ENCODE assay signal across 1 cellular context in genomic region chr6:30814137-30815084, GRCh38.
TF ChIP-seq lines count a peak whose summit lies in the region.

No MANE protein-coding gene starts in this region.

TF ChIP-seq in GM12878, 131 proteins besides CTCF, POLR2A, EP300 and RAD21 (continued from another document):
- TF ChIP-seq, protein P1, sequence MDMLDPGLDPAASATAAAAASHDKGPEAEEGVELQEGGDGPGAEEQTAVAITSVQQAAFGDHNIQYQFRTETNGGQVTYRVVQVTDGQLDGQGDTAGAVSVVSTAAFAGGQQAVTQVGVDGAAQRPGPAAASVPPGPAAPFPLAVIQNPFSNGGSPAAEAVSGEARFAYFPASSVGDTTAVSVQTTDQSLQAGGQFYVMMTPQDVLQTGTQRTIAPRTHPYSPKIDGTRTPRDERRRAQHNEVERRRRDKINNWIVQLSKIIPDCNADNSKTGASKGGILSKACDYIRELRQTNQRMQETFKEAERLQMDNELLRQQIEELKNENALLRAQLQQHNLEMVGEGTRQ (IDR thresholded peaks at IDR 0.05; ENCODE audit: borderline replicate concordance, low read depth, low read length): no peak
- no peak for TF ChIP-seq TARDBP (IDR thresholded peaks at IDR 0.05; ENCODE audit: borderline replicate concordance)
- no peak for TF ChIP-seq NR2F1 (conservative IDR thresholded peaks at IDR 0.05)
- no peak for TF ChIP-seq BMI1 (IDR thresholded peaks at IDR 0.05; ENCODE audit: borderline replicate concordance)
- TF ChIP-seq JUNB (IDR thresholded peaks at IDR 0.05): peak; percentile 29; the same call in 1 of the 2 replicates
- TF ChIP-seq, protein P2, sequence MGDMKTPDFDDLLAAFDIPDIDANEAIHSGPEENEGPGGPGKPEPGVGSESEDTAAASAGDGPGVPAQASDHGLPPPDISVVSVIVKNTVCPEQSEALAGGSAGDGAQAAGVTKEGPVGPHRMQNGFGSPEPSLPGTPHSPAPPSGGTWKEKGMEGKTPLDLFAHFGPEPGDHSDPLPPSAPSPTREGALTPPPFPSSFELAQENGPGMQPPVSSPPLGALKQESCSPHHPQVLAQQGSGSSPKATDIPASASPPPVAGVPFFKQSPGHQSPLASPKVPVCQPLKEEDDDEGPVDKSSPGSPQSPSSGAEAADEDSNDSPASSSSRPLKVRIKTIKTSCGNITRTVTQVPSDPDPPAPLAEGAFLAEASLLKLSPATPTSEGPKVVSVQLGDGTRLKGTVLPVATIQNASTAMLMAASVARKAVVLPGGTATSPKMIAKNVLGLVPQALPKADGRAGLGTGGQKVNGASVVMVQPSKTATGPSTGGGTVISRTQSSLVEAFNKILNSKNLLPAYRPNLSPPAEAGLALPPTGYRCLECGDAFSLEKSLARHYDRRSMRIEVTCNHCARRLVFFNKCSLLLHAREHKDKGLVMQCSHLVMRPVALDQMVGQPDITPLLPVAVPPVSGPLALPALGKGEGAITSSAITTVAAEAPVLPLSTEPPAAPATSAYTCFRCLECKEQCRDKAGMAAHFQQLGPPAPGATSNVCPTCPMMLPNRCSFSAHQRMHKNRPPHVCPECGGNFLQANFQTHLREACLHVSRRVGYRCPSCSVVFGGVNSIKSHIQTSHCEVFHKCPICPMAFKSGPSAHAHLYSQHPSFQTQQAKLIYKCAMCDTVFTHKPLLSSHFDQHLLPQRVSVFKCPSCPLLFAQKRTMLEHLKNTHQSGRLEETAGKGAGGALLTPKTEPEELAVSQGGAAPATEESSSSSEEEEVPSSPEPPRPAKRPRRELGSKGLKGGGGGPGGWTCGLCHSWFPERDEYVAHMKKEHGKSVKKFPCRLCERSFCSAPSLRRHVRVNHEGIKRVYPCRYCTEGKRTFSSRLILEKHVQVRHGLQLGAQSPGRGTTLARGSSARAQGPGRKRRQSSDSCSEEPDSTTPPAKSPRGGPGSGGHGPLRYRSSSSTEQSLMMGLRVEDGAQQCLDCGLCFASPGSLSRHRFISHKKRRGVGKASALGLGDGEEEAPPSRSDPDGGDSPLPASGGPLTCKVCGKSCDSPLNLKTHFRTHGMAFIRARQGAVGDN (IDR thresholded peaks at IDR 0.05): peak; percentile 59
- TF ChIP-seq DPF2 (IDR thresholded peaks at IDR 0.05): no peak
- TF ChIP-seq RCOR1 (conservative IDR thresholded peaks at IDR 0.05; ENCODE audit: low read depth, low read length): no peak
- peak; percentile 24; the same call in 1 of the 2 replicates for TF ChIP-seq NBN (IDR thresholded peaks at IDR 0.05)
- no peak for TF ChIP-seq MXI1 (IDR thresholded peaks at IDR 0.05; ENCODE audit: low read depth, low read length)
- no peak for TF ChIP-seq HDGF (IDR thresholded peaks at IDR 0.05)
- 0 out of 2 replicates have a peak, but pooled peaks have one; percentile 4 for TF ChIP-seq ZNF592 (IDR thresholded peaks at IDR 0.05)
- TF ChIP-seq STAT3 (IDR thresholded peaks at IDR 0.05; ENCODE audit: low read depth, low read length): no peak
- no peak for TF ChIP-seq NR2C1 (IDR thresholded peaks at IDR 0.05)
- TF ChIP-seq ZNF24 (IDR thresholded peaks at IDR 0.05): no peak
TF ChIP-seq in GM12878: peak in this region for 6.
